21 cellular contexts compared by ENCODE assay signal in the genomic region with DNA sequence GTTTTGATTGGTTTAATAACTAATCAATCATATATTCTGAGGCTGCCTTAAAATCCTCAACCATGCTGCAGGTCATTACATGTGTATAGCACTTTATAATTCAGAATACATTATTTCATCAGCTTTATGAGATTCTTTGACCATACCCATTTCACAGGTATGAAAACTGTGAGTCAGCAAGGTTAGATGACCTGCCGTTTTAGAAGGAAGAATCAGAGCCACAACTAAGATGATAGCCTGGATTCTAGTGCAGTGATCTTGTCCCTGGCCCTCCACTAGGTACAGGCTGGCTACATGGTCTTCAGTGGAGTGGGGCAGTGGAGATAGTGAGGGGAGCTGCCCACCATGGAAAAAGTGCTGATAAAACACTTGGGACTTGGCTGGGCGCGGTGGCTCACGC.
DNase-seq lines count a peak whose midpoint lies in the region; ATAC-seq and TF ChIP-seq lines count a peak whose summit lies in the region.
"Had no signal": no experiment of that assay in that cellular context is flagged by ENCODE, and none has a peak within 500 bp of the region (broad histone marks: within the 10 kb centered on the region; RNA-seq: fewer than 3 reads in every experiment).

No MANE protein-coding gene starts in this region.

- no peak overlapping the region for H3K27ac ChIP-seq in IMR-90 (ENCODE audit: insufficient read depth, low read length)
- peak overlapping the region; percentile 71 for H3K27ac ChIP-seq in colonic mucosa
- H3K27ac ChIP-seq in parathyroid adenoma, result peak overlapping the region; percentile 99
- H3K27ac ChIP-seq: BLaER1 treated with 17β-estradiol and CSF1 and Interleukin-3, amounts not matched to agents 10 nM and 100 nM; GM23248 had no signal

- in situ Hi-C loops in IMR-90 (cut with MboI; ENCODE audit: low sequenced_read_pairs), result no loop called here

- H3K79me2 ChIP-seq in parathyroid adenoma, result no peaks in the 10 kb centered on the region

- ATAC-seq in IMR-90 (ENCODE audit: low read depth), result no peak
- no peak for ATAC-seq in WTC11
- ATAC-seq in HG02678 (IDR thresholded peaks at IDR 0.05; ENCODE audit: unreplicated experiment), result no peak
- ATAC-seq: CD8-positive, alpha-beta T cell; Right ventricle myocardium inferior had no signal

- POLR2A ChIA-PET in Caco-2 (lab: Charles Lee), result interaction anchor here (0.7 to 1.8 kb wide), 4 partner anchors 13 to 155 kb away, joined by 3 to 15 read pairs (median 10); partner anchors contain the start of gene FUT8
- POLR2A ChIA-PET in IMR-90 (lab: Charles Lee; ENCODE audit: unreplicated experiment), result no interaction called here
- POLR2A ChIA-PET in WTC11 (lab: Charles Lee), result no interaction called here

- BruUV-seq in Caco-2 (replicated peaks; lab: Mats Ljungman, UMichigan), result TSS peak; percentile 74
- BruUV-seq in IMR-90 (replicated peaks; lab: Mats Ljungman, UMichigan), result no TSS peak

- no peaks in the 10 kb centered on the region for H4K20me1 ChIP-seq in IMR-90 (ENCODE audit: insufficient read depth, low read length)
- H4K20me1 ChIP-seq: BLaER1 treated with 17β-estradiol and CSF1 and Interleukin-3, amounts not matched to agents 10 nM and 100 nM had no signal

- no peak for TF ChIP-seq CTCF in Caco-2 (IDR thresholded peaks at IDR 0.05; ENCODE audit: insufficient read depth in 1 of 2, low read depth in 1 of 2, low read length in 1 of 2, severe bottlenecking in 1 of 2, unreplicated experiment in 1 of 2)
- no peak for TF ChIP-seq CTCF in IMR-90 (conservative IDR thresholded peaks at IDR 0.05; ENCODE audit: low read depth, low read length)
- TF ChIP-seq CTCF in colonic mucosa (IDR thresholded peaks at IDR 0.05), result no peak
- TF ChIP-seq CTCF in parathyroid adenoma (IDR thresholded peaks at IDR 0.05), result no peak
- TF ChIP-seq CTCF in WTC11 (IDR thresholded peaks at IDR 0.05), result no peak

- H3K4ac ChIP-seq in IMR-90 (ENCODE audit: low read depth, low read length), result no peak overlapping the region

- no peak overlapping the region for H4K91ac ChIP-seq in IMR-90 (ENCODE audit: insufficient read depth, low read depth, low read length)

- no peak overlapping the region for H3K56ac ChIP-seq in IMR-90 (ENCODE audit: extremely low read depth, insufficient read depth, low read length)

- H3K36me3 Mint-ChIP-seq in Caco-2 (ENCODE audit: insufficient read depth, unreplicated experiment) (peaks cover 26% of the 10 kb centered on the region), WTC11 (peaks cover 7% of the 10 kb centered on the region)
- H3K36me3 Mint-ChIP-seq: CD8-positive, alpha-beta T cell had no signal

- dilution Hi-C loops in IMR-90 (cut with HindIII; ENCODE audit: low sequenced_read_pairs, unreplicated experiment), result no loop called here

- no peak overlapping the region for H2BK5ac ChIP-seq in IMR-90 (ENCODE audit: low read depth, low read length, poor library complexity, severe bottlenecking)

- H3K4me1 ChIP-seq in Caco-2, result peaks cover 58% of the 10 kb centered on the region
- H3K4me1 ChIP-seq in IMR-90 (ENCODE audit: control insufficient read depth, insufficient read depth, low read length), result peaks cover 26% of the 10 kb centered on the region
- H3K4me1 ChIP-seq in colonic mucosa, result peaks cover 4% of the 10 kb centered on the region
- H3K4me1 ChIP-seq in parathyroid adenoma, result peaks cover 50% of the 10 kb centered on the region

- no peak overlapping the region for H3K23ac ChIP-seq in IMR-90 (ENCODE audit: low read depth, low read length)

- H3K4me1 Mint-ChIP-seq in Caco-2 (ENCODE audit: low read depth, unreplicated experiment), result peaks cover 37% of the 10 kb centered on the region
- H3K4me1 Mint-ChIP-seq in WTC11, result peaks cover 26% of the 10 kb centered on the region

- H3K36me3 ChIP-seq in Caco-2 (ENCODE audit: control insufficient read depth, insufficient read depth, low read length), result no peaks in the 10 kb centered on the region
- H3K36me3 ChIP-seq in IMR-90 (ENCODE audit: control insufficient read depth, insufficient read depth, low read length), result no peaks in the 10 kb centered on the region
- no peaks in the 10 kb centered on the region for H3K36me3 ChIP-seq in colonic mucosa
- no peaks in the 10 kb centered on the region for H3K36me3 ChIP-seq in parathyroid adenoma (ENCODE audit: control insufficient read depth, insufficient read depth, low read length)
- H3K36me3 ChIP-seq: BLaER1 treated with 17β-estradiol and CSF1 and Interleukin-3, amounts not matched to agents 10 nM and 100 nM; MG63 had no signal

- H2BK120ac ChIP-seq in IMR-90 (ENCODE audit: low read depth, low read length), result peak overlapping the region; percentile 53; the same call in 1 of the 2 replicates

- TF ChIP-seq RAD21 in IMR-90 (IDR thresholded peaks at IDR 0.05; ENCODE audit: low read length), result no peak

- H3K27ac Mint-ChIP-seq in Caco-2 (ENCODE audit: unreplicated experiment) (peak overlapping the region; percentile 90), WTC11 (no peak overlapping the region)
- H3K27ac Mint-ChIP-seq: CD8-positive, alpha-beta T cell had no signal

- no peaks in the 10 kb centered on the region for H3K79me1 ChIP-seq in IMR-90 (ENCODE audit: low read depth in 1 of 2, low read length in 2 of 2)

- no peak overlapping the region for H3K18ac ChIP-seq in IMR-90 (ENCODE audit: low read depth, low read length)

- no peak overlapping the region for H4K5ac ChIP-seq in IMR-90 (ENCODE audit: low read depth, low read length)

- H3K9me3 Mint-ChIP-seq in Caco-2 (ENCODE audit: unreplicated experiment), result peaks cover 31% of the 10 kb centered on the region
- H3K9me3 Mint-ChIP-seq in WTC11, result peaks cover 13% of the 10 kb centered on the region

- CTCF ChIA-PET in Caco-2 (lab: Charles Lee), result interaction anchor here (0.9 to 2.3 kb wide), 8 partner anchors 30 to 158 kb away, joined by 3 to 26 read pairs (median 8); partner anchors contain the start of gene FUT8
- CTCF ChIA-PET in IMR-90 (lab: Yijun Ruan, JAX), result no interaction called here
- CTCF ChIA-PET in WTC11 (lab: Charles Lee), result no interaction called here

- H2AFZ ChIP-seq in IMR-90 (replicated peaks; ENCODE audit: low read length, poor library complexity), result no peak overlapping the region
- H2AFZ ChIP-seq in parathyroid adenoma, result peak overlapping the region; percentile 91
- H2AFZ ChIP-seq: GM23248 had no signal

- no peak for TF ChIP-seq POLR2A in IMR-90 (IDR thresholded peaks at IDR 0.05; ENCODE audit: low read depth, low read length)

- H3K9ac ChIP-seq in IMR-90 (ENCODE audit: low read depth, low read length) (no peak overlapping the region), colonic mucosa (ENCODE audit: low read depth in 2 of 2, low read length in 2 of 2) (no peak overlapping the region), parathyroid adenoma (no peak overlapping the region)
- H3K9ac ChIP-seq: BLaER1 treated with 17β-estradiol and CSF1 and Interleukin-3, amounts not matched to agents 10 nM and 100 nM; GM23248 had no signal

- peak overlapping the region; percentile 66; the same call in 1 of the 2 replicates for H2AK5ac ChIP-seq in IMR-90 (ENCODE audit: low read depth, low read length)

- H3K9me3 ChIP-seq in Caco-2, result peaks cover 24% of the 10 kb centered on the region
- H3K9me3 ChIP-seq in IMR-90 (ENCODE audit: control insufficient read depth, insufficient read depth, low read length), result peaks cover 8% of the 10 kb centered on the region
- H3K9me3 ChIP-seq in colonic mucosa, result no peaks in the 10 kb centered on the region
- H3K9me3 ChIP-seq in parathyroid adenoma (ENCODE audit: control insufficient read depth, low read length), result no peaks in the 10 kb centered on the region

- no peak overlapping the region; the same call in 2 of the 3 replicates for H2BK15ac ChIP-seq in IMR-90 (ENCODE audit: low read depth, low read length)

- no peak overlapping the region for H3K14ac ChIP-seq in IMR-90 (replicated peaks; ENCODE audit: low read depth, low read length)

- no peak overlapping the region for H3K4me3 ChIP-seq in Caco-2 (ENCODE audit: low read depth, low read length)
- no peak overlapping the region for H3K4me3 ChIP-seq in IMR-90 (ENCODE audit: insufficient read depth, low read depth, low read length)
- no peak overlapping the region for H3K4me3 ChIP-seq in colonic mucosa
- peak overlapping the region; percentile 42 for H3K4me3 ChIP-seq in parathyroid adenoma (ENCODE audit: low read depth, low read length)
- H3K4me3 ChIP-seq: BLaER1 treated with 17β-estradiol and CSF1 and Interleukin-3, amounts not matched to agents 10 nM and 100 nM; GM23248; MG63 had no signal

- H3K4me2 ChIP-seq in IMR-90 (ENCODE audit: low read depth, low read length) (no peak overlapping the region), parathyroid adenoma (ENCODE audit: low read length) (peak overlapping the region; percentile 69)
- H3K4me2 ChIP-seq: BLaER1 treated with 17β-estradiol and CSF1 and Interleukin-3, amounts not matched to agents 10 nM and 100 nM had no signal

- no peak overlapping the region for H4K8ac ChIP-seq in IMR-90 (ENCODE audit: low read depth in 2 of 2, low read length in 2 of 2)

- H3K27me3 Mint-ChIP-seq in Caco-2 (ENCODE audit: insufficient read depth, unreplicated experiment) (no peaks in the 10 kb centered on the region), WTC11 (ENCODE audit: low read depth) (no peaks in the 10 kb centered on the region)

- 100% methylated on average over 3 of the region's 4 CpGs; no CpG with 5 or more reads in 1 of the 2 experiments for WGBS in IMR-90 (ENCODE audit: extremely low coverage in 2 of 2, insufficient read length in 1 of 2), 2 experiments

- no peak for DNase-seq in Caco-2
- no peak for DNase-seq in IMR-90
- DNase-seq in colonic mucosa, result no peak
- DNase-seq in OCI-M1 (lab: John Stamatoyannopoulos, UW), result no peak
- DNase-seq in WTC11 (ENCODE audit: low spot score), result no peak
- no peak for DNase-seq in NOMO-1 (lab: John Stamatoyannopoulos, UW; ENCODE audit: unreplicated experiment in 2 of 2)
- DNase-seq: CD8-positive, alpha-beta T cell; DMS79; GM23248; HCEC 1CT; Karpas-422; MG63; NCI-H1048; NCI-H1436; NCI-H1930; NCI-H345; NCI-H524 treated with DMSO at 0.1 percent for 48 hours had no signal

- peaks cover 6% of the 10 kb centered on the region for H3K9me1 ChIP-seq in IMR-90 (ENCODE audit: insufficient read depth, low read length)

- H3K27me3 ChIP-seq in Caco-2 (replicated peaks; ENCODE audit: control insufficient read depth, insufficient read depth, low read length) (no peaks in the 10 kb centered on the region), IMR-90 (ENCODE audit: control insufficient read depth, insufficient read depth, low read length) (no peaks in the 10 kb centered on the region), colonic mucosa (no peaks in the 10 kb centered on the region), parathyroid adenoma (ENCODE audit: control insufficient read depth, insufficient read depth, low read length) (no peaks in the 10 kb centered on the region)
- H3K27me3 ChIP-seq: BLaER1 treated with 17β-estradiol and CSF1 and Interleukin-3, amounts not matched to agents 10 nM and 100 nM; MG63 had no signal

- intact Hi-C loops in Caco-2 (cut with micrococcal nuclease; ENCODE audit: unreplicated experiment) (loop anchor here (1.0 kb wide), 4 partner anchors 22 to 156 kb away; partner anchors contain the start of gene FUT8), IMR-90 (cut with micrococcal nuclease) (no loop called here), colonic mucosa (cut with DNase I) (no loop called here)

- H3K4me3 Mint-ChIP-seq in Caco-2 (ENCODE audit: unreplicated experiment), result peak overlapping the region; percentile 65
- no peak overlapping the region for H3K4me3 Mint-ChIP-seq in WTC11
- H3K4me3 Mint-ChIP-seq: CD8-positive, alpha-beta T cell had no signal

- H2BK20ac ChIP-seq in IMR-90 (ENCODE audit: low read depth, low read length), result 0 out of 2 replicates have a peak overlapping the region, but pooled peaks have one; percentile 11

- no peak overlapping the region for H2AK9ac ChIP-seq in IMR-90 (replicated peaks; ENCODE audit: low read depth, low read length, poor library complexity)
